16 cellular contexts compared by ENCODE assay signal in genomic region chr20:1657556-1658334, GRCh38. TPM values are rescaled to one million over a fixed set of nuclear protein-coding genes. Genes with fewer than 3 reads are reported as not detected.
A peak's percentile ranks its signal among the peaks of the same experiment; 100 is the strongest.
DNase-seq lines count a peak whose midpoint lies in the region; ATAC-seq lines count a peak whose summit lies in the region.
"Had no signal": no experiment of that assay in that cellular context is flagged by ENCODE, and none has a peak within 500 bp of the region (broad histone marks: within the 10 kb centered on the region; RNA-seq: fewer than 3 reads in every experiment).

TSS of gene SIRPG (minus strand) at chr20:1657779. CDS start at chr20:1657714, 65 bp downstream.

- peak within 1 kb of the TSS; percentile 98 for H3K27ac Mint-ChIP-seq in activated CD4-positive, alpha-beta T cell treated with anti-CD3 and anti-CD28 coated beads, Interleukin-2, amount 10 ng/mL, durations not matched to agents 24 days and 14 days
- H3K27ac Mint-ChIP-seq in activated naive CD4-positive, alpha-beta T cell treated with anti-CD3 and anti-CD28 coated beads, Interleukin-2, amount 50 U/mL, for 72 hours: peak within 1 kb of the TSS; percentile 93 to 94
- H3K27ac Mint-ChIP-seq: activated B cell treated with CpG ODN at 0.5 μM for 24 hours, type B pancreatic cell had no signal

- H3K27ac ChIP-seq in skin epidermis: peak within 1 kb of the TSS in 11 of 21 experiments; percentile 3 to 89 (median 65)
- H3K27ac ChIP-seq: A549, adrenal gland, SJSA1 had no signal

- peak; percentile 85 for DNase-seq in activated CD4-positive, alpha-beta T cell treated with anti-CD3 and anti-CD28 coated beads, Interleukin-2, amount 10 ng/mL, durations not matched to agents 24 days and 14 days
- no peak for DNase-seq in activated CD4-positive, alpha-beta T cell treated with anti-CD3 and anti-CD28 coated beads for 4 hours
- DNase-seq in NOMO-1 treated with DMSO at 0.1 percent for 48 hours (lab: John Stamatoyannopoulos, UW; ENCODE audit: unreplicated experiment): peak; percentile 37
- no peak for DNase-seq in activated naive CD4-positive, alpha-beta T cell treated with anti-CD3 and anti-CD28 coated beads, Interleukin-2, amount 50 U/mL, for 72 hours (ENCODE audit: low spot score in 2 of 2)
- DNase-seq in HuH-7.5 (ENCODE audit: low spot score): no peak
- DNase-seq in NCI-H1105 (lab: John Stamatoyannopoulos, UW): no peak
- DNase-seq in NCI-H226: no peak
- DNase-seq: activated B cell treated with CpG ODN at 0.5 μM for 24 hours, adrenal gland, NCI-H187 treated with DMSO at 0.1 percent for 48 hours, NCI-H748 treated with DMSO at 0.1 percent for 48 hours had no signal

- intact Hi-C loops in activated CD4-positive, alpha-beta T cell treated with anti-CD3 and anti-CD28 coated beads, Interleukin-2, amount 10 ng/mL, durations not matched to agents 24 days and 14 days (cut with micrococcal nuclease): loop anchor here (2.0 kb wide), 1 partner anchor 33 kb away; no protein-coding TSS in a partner anchor

- H3K4me1 Mint-ChIP-seq in activated CD4-positive, alpha-beta T cell treated with anti-CD3 and anti-CD28 coated beads, Interleukin-2, amount 10 ng/mL, durations not matched to agents 24 days and 14 days: peaks cover 84% of the 10 kb centered on the region

- ATAC-seq in activated naive CD4-positive, alpha-beta T cell treated with anti-CD3 and anti-CD28 coated beads, Interleukin-2, amount 50 U/mL, for 72 hours: peak; percentile 19 to 33
- ATAC-seq: A549 had no signal

- H3K4me3 ChIP-seq in skin epidermis: peak within 1 kb of the TSS in 2 of 7 experiments; percentile 6 to 21
- H3K4me3 ChIP-seq: A549, adrenal gland, lung, SJSA1 had no signal

- peaks cover 24% of the 10 kb centered on the region for H3K9me3 Mint-ChIP-seq in activated CD4-positive, alpha-beta T cell treated with anti-CD3 and anti-CD28 coated beads, Interleukin-2, amount 10 ng/mL, durations not matched to agents 24 days and 14 days
- peaks cover 5 to 17% of the 10 kb centered on the region in 2 donors for H3K9me3 Mint-ChIP-seq in activated naive CD4-positive, alpha-beta T cell treated with anti-CD3 and anti-CD28 coated beads, Interleukin-2, amount 50 U/mL, for 72 hours
- H3K9me3 Mint-ChIP-seq: type B pancreatic cell had no signal

- peaks cover 33% of the 10 kb centered on the region for H3K36me3 Mint-ChIP-seq in activated CD4-positive, alpha-beta T cell treated with anti-CD3 and anti-CD28 coated beads, Interleukin-2, amount 10 ng/mL, durations not matched to agents 24 days and 14 days (ENCODE audit: low read depth)
- H3K36me3 Mint-ChIP-seq in activated naive CD4-positive, alpha-beta T cell treated with anti-CD3 and anti-CD28 coated beads, Interleukin-2, amount 50 U/mL, for 72 hours: peaks cover 41 to 60% of the 10 kb centered on the region in 2 donors
- H3K36me3 Mint-ChIP-seq: type B pancreatic cell had no signal

- no peaks in the 10 kb centered on the region for H3K27me3 Mint-ChIP-seq in activated CD4-positive, alpha-beta T cell treated with anti-CD3 and anti-CD28 coated beads, Interleukin-2, amount 10 ng/mL, durations not matched to agents 24 days and 14 days

- peak within 1 kb of the TSS; percentile 94 for H3K4me3 Mint-ChIP-seq in activated CD4-positive, alpha-beta T cell treated with anti-CD3 and anti-CD28 coated beads, Interleukin-2, amount 10 ng/mL, durations not matched to agents 24 days and 14 days
- H3K4me3 Mint-ChIP-seq: activated B cell treated with CpG ODN at 0.5 μM for 24 hours, type B pancreatic cell had no signal

RNA-seq across cellular contexts. Expression of gene SIRPG, which starts in this region (rescaled TPM):
- 33.8 and 34.3 TPM in 2 replicates for total RNA-seq in activated CD4-positive, alpha-beta T cell treated with anti-CD3 and anti-CD28 coated beads, Interleukin-2, amount 10 ng/mL, durations not matched to agents 24 days and 14 days
- 10 to 100 TPM; 46.9 to 67.8 TPM for total RNA-seq in activated naive CD4-positive, alpha-beta T cell treated with anti-CD3 and anti-CD28 coated beads, Interleukin-2, amount 50 U/mL, for 72 hours
- total RNA-seq: activated B cell treated with CpG ODN at 0.5 μM for 24 hours, SJSA1 had no signal

Comparison
In these comparisons a context has a peak if more than half of its experiments do, and no peak if none do; other contexts are left out.
1. DNase-seq: peak in activated CD4-positive, alpha-beta T cell treated with anti-CD3 and anti-CD28 coated beads, Interleukin-2, amount 10 ng/mL, durations not matched to agents 24 days and 14 days (single experiment) and NOMO-1 treated with DMSO at 0.1 percent for 48 hours (single experiment); none in activated CD4-positive, alpha-beta T cell treated with anti-CD3 and anti-CD28 coated beads for 4 hours (0 of 2), activated naive CD4-positive, alpha-beta T cell treated with anti-CD3 and anti-CD28 coated beads, Interleukin-2, amount 50 U/mL, for 72 hours (0 of 2), HuH-7.5 (single experiment), NCI-H1105 (single experiment) and NCI-H226 (single experiment).